In the genomic region with DNA sequence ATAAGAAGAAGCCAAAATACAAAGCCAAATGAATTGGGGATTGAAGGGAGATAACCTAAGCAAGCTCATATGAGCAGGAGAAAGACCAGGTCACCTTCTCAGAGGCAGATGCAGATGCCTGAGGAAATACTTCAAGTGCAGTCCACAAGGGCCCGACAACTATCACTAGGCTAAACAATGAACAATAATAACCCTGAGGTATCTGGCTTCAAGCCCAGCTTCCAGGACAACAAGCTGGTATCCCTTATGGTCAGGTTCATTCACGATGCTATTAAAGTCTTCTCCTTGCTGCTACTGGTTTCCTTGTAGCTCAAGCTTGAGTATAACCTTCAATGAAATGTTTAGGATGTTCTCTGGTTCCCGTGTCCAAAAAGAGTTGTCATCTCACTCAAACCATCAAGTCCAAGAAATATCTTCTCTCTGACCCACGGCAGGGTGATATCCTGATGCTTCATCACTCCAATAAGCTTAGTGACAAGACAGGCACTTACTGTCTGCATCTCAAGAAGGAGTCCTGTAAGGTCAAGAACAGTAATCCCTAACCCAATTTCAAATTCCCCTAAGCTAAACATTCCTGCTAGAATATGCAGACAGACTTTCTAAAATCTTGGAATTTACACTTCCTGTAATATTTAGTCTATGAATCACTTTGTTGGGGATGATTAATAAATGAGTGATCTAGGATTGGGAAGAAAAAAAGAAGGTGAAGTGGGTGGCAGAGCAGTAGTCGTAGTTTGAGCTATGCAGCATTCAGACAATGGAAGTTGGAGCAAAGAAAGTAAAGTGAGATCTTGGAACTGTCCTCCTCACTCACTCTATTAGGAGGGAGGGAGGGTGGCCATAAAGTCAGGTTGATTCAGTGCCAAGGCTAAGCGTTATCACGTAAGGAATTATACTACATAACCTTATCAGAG, we compare ENCODE assay signal across 1 cellular context.
TF ChIP-seq lines count a peak whose summit lies in the region.

No MANE protein-coding gene starts in this region.

TF ChIP-seq in SK-N-SH, 30 proteins besides CTCF, POLR2A, EP300 and RAD21 (continued from another document):
- TF ChIP-seq TEAD4 (IDR thresholded peaks at IDR 0.05; ENCODE audit: borderline replicate concordance, insufficient read depth) (peak; percentile 52; the same call in 1 of the 2 replicates), MXI1 (IDR thresholded peaks at IDR 0.05; ENCODE audit: low read depth, low read length) (no peak), YY1 (IDR thresholded peaks at IDR 0.05; ENCODE audit: low read depth) (no peak), TCF12 (IDR thresholded peaks at IDR 0.05) (peak; percentile 43; the same call in 1 of the 2 replicates), POLR2AphosphoS5 (IDR thresholded peaks at IDR 0.05; ENCODE audit: low read depth, low read length) (peak; percentile 20; the same call in 1 of the 2 replicates), FOSL2 (IDR thresholded peaks at IDR 0.05; ENCODE audit: borderline replicate concordance, low read depth) (peak; percentile 74; the same call in 1 of the 2 replicates), EZH2phosphoT487 (IDR thresholded peaks at IDR 0.05; ENCODE audit: borderline replicate concordance, low read depth) (no peak), SIN3A (IDR thresholded peaks at IDR 0.05; ENCODE audit: borderline replicate concordance, low read depth, low read length) (no peak), GABPA (IDR thresholded peaks at IDR 0.05; ENCODE audit: low read depth) (no peak), NRF1 (IDR thresholded peaks at IDR 0.05; ENCODE audit: low read depth, low read length) (no peak), MEF2A (IDR thresholded peaks at IDR 0.05; ENCODE audit: borderline replicate concordance, low read depth) (no peak), JUND (IDR thresholded peaks at IDR 0.05) (peak; percentile 74), RFX5 (IDR thresholded peaks at IDR 0.05; ENCODE audit: low read length) (no peak), GATA2 (CRISPR knock-in tag; IDR thresholded peaks at IDR 0.05) (no peak), FOXJ3 (CRISPR knock-in tag; IDR thresholded peaks at IDR 0.05) (no peak), TAF1 (IDR thresholded peaks at IDR 0.05; ENCODE audit: borderline replicate concordance, low read depth, low read length) (no peak), RXRA (IDR thresholded peaks at IDR 0.05; ENCODE audit: borderline replicate concordance, low read depth) (peak; percentile 53; the same call in 1 of the 2 replicates), SMC3 (IDR thresholded peaks at IDR 0.05; ENCODE audit: low read depth, low read length) (no peak), NFIC (IDR thresholded peaks at IDR 0.05; ENCODE audit: borderline replicate concordance) (peak; percentile 30; the same call in 1 of the 2 replicates)
- TF ChIP-seq, protein P1, sequence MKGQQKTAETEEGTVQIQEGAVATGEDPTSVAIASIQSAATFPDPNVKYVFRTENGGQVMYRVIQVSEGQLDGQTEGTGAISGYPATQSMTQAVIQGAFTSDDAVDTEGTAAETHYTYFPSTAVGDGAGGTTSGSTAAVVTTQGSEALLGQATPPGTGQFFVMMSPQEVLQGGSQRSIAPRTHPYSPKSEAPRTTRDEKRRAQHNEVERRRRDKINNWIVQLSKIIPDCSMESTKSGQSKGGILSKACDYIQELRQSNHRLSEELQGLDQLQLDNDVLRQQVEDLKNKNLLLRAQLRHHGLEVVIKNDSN (IDR thresholded peaks at IDR 0.05; ENCODE audit: borderline replicate concordance, low read depth): no peak
- TF ChIP-seq, protein P2, sequence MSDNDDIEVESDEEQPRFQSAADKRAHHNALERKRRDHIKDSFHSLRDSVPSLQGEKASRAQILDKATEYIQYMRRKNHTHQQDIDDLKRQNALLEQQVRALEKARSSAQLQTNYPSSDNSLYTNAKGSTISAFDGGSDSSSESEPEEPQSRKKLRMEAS (IDR thresholded peaks at IDR 0.05; ENCODE audit: low read depth): 0 out of 2 replicates have a peak, but pooled peaks have one; percentile 48
- TF ChIP-seq, protein P3, sequence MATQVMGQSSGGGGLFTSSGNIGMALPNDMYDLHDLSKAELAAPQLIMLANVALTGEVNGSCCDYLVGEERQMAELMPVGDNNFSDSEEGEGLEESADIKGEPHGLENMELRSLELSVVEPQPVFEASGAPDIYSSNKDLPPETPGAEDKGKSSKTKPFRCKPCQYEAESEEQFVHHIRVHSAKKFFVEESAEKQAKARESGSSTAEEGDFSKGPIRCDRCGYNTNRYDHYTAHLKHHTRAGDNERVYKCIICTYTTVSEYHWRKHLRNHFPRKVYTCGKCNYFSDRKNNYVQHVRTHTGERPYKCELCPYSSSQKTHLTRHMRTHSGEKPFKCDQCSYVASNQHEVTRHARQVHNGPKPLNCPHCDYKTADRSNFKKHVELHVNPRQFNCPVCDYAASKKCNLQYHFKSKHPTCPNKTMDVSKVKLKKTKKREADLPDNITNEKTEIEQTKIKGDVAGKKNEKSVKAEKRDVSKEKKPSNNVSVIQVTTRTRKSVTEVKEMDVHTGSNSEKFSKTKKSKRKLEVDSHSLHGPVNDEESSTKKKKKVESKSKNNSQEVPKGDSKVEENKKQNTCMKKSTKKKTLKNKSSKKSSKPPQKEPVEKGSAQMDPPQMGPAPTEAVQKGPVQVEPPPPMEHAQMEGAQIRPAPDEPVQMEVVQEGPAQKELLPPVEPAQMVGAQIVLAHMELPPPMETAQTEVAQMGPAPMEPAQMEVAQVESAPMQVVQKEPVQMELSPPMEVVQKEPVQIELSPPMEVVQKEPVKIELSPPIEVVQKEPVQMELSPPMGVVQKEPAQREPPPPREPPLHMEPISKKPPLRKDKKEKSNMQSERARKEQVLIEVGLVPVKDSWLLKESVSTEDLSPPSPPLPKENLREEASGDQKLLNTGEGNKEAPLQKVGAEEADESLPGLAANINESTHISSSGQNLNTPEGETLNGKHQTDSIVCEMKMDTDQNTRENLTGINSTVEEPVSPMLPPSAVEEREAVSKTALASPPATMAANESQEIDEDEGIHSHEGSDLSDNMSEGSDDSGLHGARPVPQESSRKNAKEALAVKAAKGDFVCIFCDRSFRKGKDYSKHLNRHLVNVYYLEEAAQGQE (IDR thresholded peaks at IDR 0.05; ENCODE audit: low read depth, low read length): no peak
- TF ChIP-seq, protein P4, sequence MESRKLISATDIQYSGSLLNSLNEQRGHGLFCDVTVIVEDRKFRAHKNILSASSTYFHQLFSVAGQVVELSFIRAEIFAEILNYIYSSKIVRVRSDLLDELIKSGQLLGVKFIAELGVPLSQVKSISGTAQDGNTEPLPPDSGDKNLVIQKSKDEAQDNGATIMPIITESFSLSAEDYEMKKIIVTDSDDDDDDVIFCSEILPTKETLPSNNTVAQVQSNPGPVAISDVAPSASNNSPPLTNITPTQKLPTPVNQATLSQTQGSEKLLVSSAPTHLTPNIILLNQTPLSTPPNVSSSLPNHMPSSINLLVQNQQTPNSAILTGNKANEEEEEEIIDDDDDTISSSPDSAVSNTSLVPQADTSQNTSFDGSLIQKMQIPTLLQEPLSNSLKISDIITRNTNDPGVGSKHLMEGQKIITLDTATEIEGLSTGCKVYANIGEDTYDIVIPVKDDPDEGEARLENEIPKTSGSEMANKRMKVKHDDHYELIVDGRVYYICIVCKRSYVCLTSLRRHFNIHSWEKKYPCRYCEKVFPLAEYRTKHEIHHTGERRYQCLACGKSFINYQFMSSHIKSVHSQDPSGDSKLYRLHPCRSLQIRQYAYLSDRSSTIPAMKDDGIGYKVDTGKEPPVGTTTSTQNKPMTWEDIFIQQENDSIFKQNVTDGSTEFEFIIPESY (IDR thresholded peaks at IDR 0.05; ENCODE audit: borderline replicate concordance, low read depth): no peak
- TF ChIP-seq, protein P5, sequence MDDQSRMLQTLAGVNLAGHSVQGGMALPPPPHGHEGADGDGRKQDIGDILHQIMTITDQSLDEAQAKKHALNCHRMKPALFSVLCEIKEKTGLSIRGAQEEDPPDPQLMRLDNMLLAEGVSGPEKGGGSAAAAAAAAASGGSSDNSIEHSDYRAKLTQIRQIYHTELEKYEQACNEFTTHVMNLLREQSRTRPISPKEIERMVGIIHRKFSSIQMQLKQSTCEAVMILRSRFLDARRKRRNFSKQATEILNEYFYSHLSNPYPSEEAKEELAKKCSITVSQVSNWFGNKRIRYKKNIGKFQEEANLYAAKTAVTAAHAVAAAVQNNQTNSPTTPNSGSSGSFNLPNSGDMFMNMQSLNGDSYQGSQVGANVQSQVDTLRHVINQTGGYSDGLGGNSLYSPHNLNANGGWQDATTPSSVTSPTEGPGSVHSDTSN (IDR thresholded peaks at IDR 0.05): peak; percentile 13; the same call in 1 of the 2 replicates
- TF ChIP-seq, protein P6, sequence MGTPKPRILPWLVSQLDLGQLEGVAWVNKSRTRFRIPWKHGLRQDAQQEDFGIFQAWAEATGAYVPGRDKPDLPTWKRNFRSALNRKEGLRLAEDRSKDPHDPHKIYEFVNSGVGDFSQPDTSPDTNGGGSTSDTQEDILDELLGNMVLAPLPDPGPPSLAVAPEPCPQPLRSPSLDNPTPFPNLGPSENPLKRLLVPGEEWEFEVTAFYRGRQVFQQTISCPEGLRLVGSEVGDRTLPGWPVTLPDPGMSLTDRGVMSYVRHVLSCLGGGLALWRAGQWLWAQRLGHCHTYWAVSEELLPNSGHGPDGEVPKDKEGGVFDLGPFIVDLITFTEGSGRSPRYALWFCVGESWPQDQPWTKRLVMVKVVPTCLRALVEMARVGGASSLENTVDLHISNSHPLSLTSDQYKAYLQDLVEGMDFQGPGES (IDR thresholded peaks at IDR 0.05; ENCODE audit: low read depth, low read length): no peak
- TF ChIP-seq, protein P7, sequence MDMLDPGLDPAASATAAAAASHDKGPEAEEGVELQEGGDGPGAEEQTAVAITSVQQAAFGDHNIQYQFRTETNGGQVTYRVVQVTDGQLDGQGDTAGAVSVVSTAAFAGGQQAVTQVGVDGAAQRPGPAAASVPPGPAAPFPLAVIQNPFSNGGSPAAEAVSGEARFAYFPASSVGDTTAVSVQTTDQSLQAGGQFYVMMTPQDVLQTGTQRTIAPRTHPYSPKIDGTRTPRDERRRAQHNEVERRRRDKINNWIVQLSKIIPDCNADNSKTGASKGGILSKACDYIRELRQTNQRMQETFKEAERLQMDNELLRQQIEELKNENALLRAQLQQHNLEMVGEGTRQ (IDR thresholded peaks at IDR 0.05; ENCODE audit: borderline replicate concordance, low read depth, low read length): no peak
